1 cellular context compared by ENCODE assay signal in genomic region chr10:4229106-4229505, GRCh38.
TF ChIP-seq lines count a peak whose summit lies in the region.

No MANE protein-coding gene starts in this region.

TF ChIP-seq in IMR-90, 13 proteins besides CTCF, POLR2A, EP300 and RAD21 (continued from another document):
- TF ChIP-seq USF2 (IDR thresholded peaks at IDR 0.05; ENCODE audit: low read depth, low read length): no peak
- no peak for TF ChIP-seq CEBPB (IDR thresholded peaks at IDR 0.05; ENCODE audit: low read depth, low read length)
- TF ChIP-seq ELK1 (IDR thresholded peaks at IDR 0.05; ENCODE audit: borderline replicate concordance, low read depth, low read length): no peak
- TF ChIP-seq NFE2L2 (IDR thresholded peaks at IDR 0.05; ENCODE audit: low read depth, low read length): no peak
- no peak for TF ChIP-seq RFX5 (IDR thresholded peaks at IDR 0.05; ENCODE audit: low read depth, low read length)
- no peak for TF ChIP-seq FOS (IDR thresholded peaks at IDR 0.05; ENCODE audit: low read depth, low read length)
- no peak for TF ChIP-seq MXI1 (IDR thresholded peaks at IDR 0.05; ENCODE audit: borderline replicate concordance, low read depth, low read length)
- TF ChIP-seq CHD1 (IDR thresholded peaks at IDR 0.05; ENCODE audit: low read depth, low read length): no peak
- no peak for TF ChIP-seq MAZ (IDR thresholded peaks at IDR 0.05; ENCODE audit: borderline replicate concordance, low read depth, low read length)
- no peak for TF ChIP-seq SMC3 (IDR thresholded peaks at IDR 0.05; ENCODE audit: low read depth, low read length)
- no peak for TF ChIP-seq RCOR1 (IDR thresholded peaks at IDR 0.05; ENCODE audit: insufficient replicate concordance, low read length)
